ENCODE assay signal across 8 cellular contexts in genomic region chr2:135876066-135876711, GRCh38. TPM values are rescaled to one million over a fixed set of nuclear protein-coding genes. Genes with fewer than 3 reads are reported as not detected.
A peak's percentile ranks its signal among the peaks of the same experiment; 100 is the strongest.
DNase-seq lines count a peak whose midpoint lies in the region; ATAC-seq and TF ChIP-seq lines count a peak whose summit lies in the region.

TSS of gene MCM6 (minus strand) at chr2:135876443. CDS start at chr2:135876365, 78 bp downstream.

- no peaks in the 10 kb centered on the region for H3K36me3 ChIP-seq in BJ (ENCODE audit: control insufficient read depth, insufficient read depth, low read length)

- POLR2A ChIA-PET in BJ (lab: Charles Lee): interaction anchor here (0.6 kb wide), 1 partner anchor 107 kb away, joined by 4 read pairs; no protein-coding TSS in a partner anchor

- TF ChIP-seq CTCF in BJ (IDR thresholded peaks at IDR 0.05; ENCODE audit: insufficient read depth, low read depth, low read length): 0 out of 2 replicates have a peak, but pooled peaks have one; percentile 9

- H3K4me3 ChIP-seq in BJ (ENCODE audit: low read depth, low read length): peak within 1 kb of the TSS; percentile 50

- DNase-seq in BJ (ENCODE audit: low read depth) (peak; percentile 96), GM19240 (ENCODE audit: insufficient read length, low spot score) (peak; percentile 90), NCI-H526 (lab: John Stamatoyannopoulos, UW) (peak; percentile 98 to 99), cortex of kidney (lab: John Stamatoyannopoulos, UW) (peak; percentile 75), left kidney (ENCODE audit: low read depth, low spot score) (peak; percentile 100)
- DNase-seq in activated CD4-positive, alpha-beta T cell treated with anti-CD3 and anti-CD28 coated beads for 48 hours: peak; percentile 100
- peak; percentile 99 for DNase-seq in stimulated activated CD4-positive, alpha-beta T cell treated with anti-CD3 and anti-CD28 coated beads, Interleukin-2, amount 100 ng/mL, for 24 hours

- CTCF ChIA-PET in BJ (lab: Yijun Ruan, JAX): interaction anchor here (0.6 to 2.2 kb wide), 4 partner anchors 11 to 79 kb away, joined by 3 to 13 read pairs (median 4); no protein-coding TSS in a partner anchor

- ATAC-seq in HG03460 (IDR thresholded peaks at IDR 0.05; ENCODE audit: unreplicated experiment): peak; percentile 95

- H3K27me3 ChIP-seq in BJ (ENCODE audit: control insufficient read depth, insufficient read depth, low read length): no peaks in the 10 kb centered on the region

RNA-seq across cellular contexts. Expression of gene MCM6, which starts in this region (rescaled TPM):
- polyA plus RNA-seq in BJ (2011; rRNA removed): 15.7 and 23.3 TPM in 2 replicates
- 14.3 and 19.6 TPM in 2 replicates for polyA minus RNA-seq in BJ (2011; rRNA and poly(A)+ RNA removed)

Comparison
In these comparisons a context has a peak if more than half of its experiments do, and no peak if none do; other contexts are left out.
1. Peak in every context shown above with its lines: DNase-seq, ATAC-seq and H3K4me3 ChIP-seq.